ENCODE assay signal across 22 cellular contexts in the genomic region with DNA sequence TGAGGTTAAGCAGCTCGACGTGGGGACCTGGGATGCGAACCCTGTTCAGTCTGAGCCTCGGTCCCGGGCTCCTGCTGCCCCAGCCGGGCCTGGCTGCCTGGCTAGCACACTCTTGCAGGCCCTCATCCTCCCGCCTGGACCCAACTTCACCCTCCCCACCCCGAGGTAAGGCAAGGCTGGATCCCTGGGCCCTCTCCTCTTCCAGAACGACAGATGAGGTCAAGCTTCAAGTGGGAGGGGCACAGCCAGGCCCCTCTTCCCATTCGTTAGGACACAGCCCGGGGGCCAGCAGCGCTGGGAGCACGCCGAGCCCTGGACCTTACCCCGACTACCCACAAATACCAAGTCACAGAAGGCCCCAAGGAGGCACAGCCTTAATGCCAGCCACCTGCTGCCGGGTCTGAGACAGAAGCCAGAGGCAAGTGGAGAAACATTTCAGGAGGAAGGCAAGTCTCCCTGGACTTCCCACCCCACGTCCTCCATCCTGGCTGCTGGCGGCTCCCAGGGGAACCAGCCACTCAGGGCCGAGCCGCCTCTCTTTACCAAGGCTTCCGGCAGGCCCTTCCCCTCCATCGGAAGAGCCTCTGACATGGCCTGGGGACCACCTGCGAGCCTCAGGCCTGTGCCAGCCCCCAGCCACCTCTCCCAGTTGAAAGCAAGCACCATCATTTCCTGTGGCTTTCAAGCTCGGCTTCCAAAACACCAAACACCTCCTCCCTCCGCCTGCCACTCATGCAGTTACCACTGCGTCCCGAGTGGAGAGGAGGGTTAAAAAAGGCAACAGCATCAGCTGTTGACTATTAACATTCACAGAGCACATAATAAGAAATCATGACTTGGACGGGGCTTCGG. TPM values are rescaled to one million over a fixed set of nuclear protein-coding genes. Genes with fewer than 3 reads are reported as not detected.
A peak's percentile ranks its signal among the peaks of the same experiment; 100 is the strongest.
DNase-seq lines count a peak whose midpoint lies in the region; ATAC-seq and TF ChIP-seq lines count a peak whose summit lies in the region.
"Had no signal": no experiment of that assay in that cellular context is flagged by ENCODE, and none has a peak within 500 bp of the region (broad histone marks: within the 10 kb centered on the region; RNA-seq: fewer than 3 reads in every experiment).

No MANE protein-coding gene starts in this region.

- H3K27ac Mint-ChIP-seq in activated CD4-positive, alpha-beta T cell treated with anti-CD3 and anti-CD28 coated beads, Interleukin-2, amount 10 ng/mL, durations not matched to agents 7 days and 5 days: peak overlapping the region; percentile 36
- H3K27ac Mint-ChIP-seq: activated T-helper 1 cell treated with anti-CD3 and anti-CD28 coated beads, Interleukin-12 subunit alpha, Interleukin-12 subunit beta, Interleukin-2, Interleukin-4 antibody, amounts not matched to agents 30 ng/mL and 10 ng/mL and 1 ng/mL, durations not matched to agents 14 hours and 24 hours and 36 hours had no signal

- H3K27me3 ChIP-seq in left lung: no peaks in the 10 kb centered on the region
- H3K27me3 ChIP-seq: testis had no signal

- POLR2A ChIA-PET in activated CD4-positive, alpha-beta T cell treated with anti-CD3 and anti-CD28 coated beads, Interleukin-2, amount 10 ng/mL, durations not matched to agents 7 days and 5 days (lab: Charles Lee): no interaction called here

- H3K36me3 Mint-ChIP-seq in activated CD4-positive, alpha-beta T cell treated with anti-CD3 and anti-CD28 coated beads, Interleukin-2, amount 10 ng/mL, durations not matched to agents 7 days and 5 days (ENCODE audit: low read depth): no peaks in the 10 kb centered on the region

- no peak overlapping the region for H3K4me3 ChIP-seq in Jurkat, Clone E6-1 (ENCODE audit: low read length)
- H3K4me3 ChIP-seq in left lung: no peak overlapping the region
- H3K4me3 ChIP-seq: K562, smooth muscle cell, testis had no signal

- H3K27me3 Mint-ChIP-seq in activated CD4-positive, alpha-beta T cell treated with anti-CD3 and anti-CD28 coated beads, Interleukin-2, amount 10 ng/mL, durations not matched to agents 7 days and 5 days: no peaks in the 10 kb centered on the region

- peaks cover 7% of the 10 kb centered on the region for H3K4me1 Mint-ChIP-seq in activated CD4-positive, alpha-beta T cell treated with anti-CD3 and anti-CD28 coated beads, Interleukin-2, amount 10 ng/mL, durations not matched to agents 7 days and 5 days

- H3K36me3 ChIP-seq in left lung: no peaks in the 10 kb centered on the region

- intact Hi-C loops in left lung (cut with DNase I): no loop called here
- intact Hi-C loops in posterior vena cava (cut with DNase I): no loop called here

- H3K9me3 ChIP-seq in left lung: no peaks in the 10 kb centered on the region
- H3K9me3 ChIP-seq: testis had no signal

- CTCF ChIA-PET in activated CD4-positive, alpha-beta T cell treated with anti-CD3 and anti-CD28 coated beads, Interleukin-2, amount 10 ng/mL, durations not matched to agents 7 days and 5 days (lab: Charles Lee): interaction anchor here (1.0 to 1.7 kb wide), 2 partner anchors 10 to 41 kb away, joined by 3 to 4 read pairs; no protein-coding TSS in a partner anchor

- H3K27ac ChIP-seq in left lung: no peak overlapping the region
- H3K27ac ChIP-seq: 22Rv1, HL-60, parathyroid adenoma, testis had no signal

- DNase-seq in activated CD4-positive, alpha-beta T cell treated with anti-CD3 and anti-CD28 coated beads, Interleukin-2, amount 10 ng/mL, durations not matched to agents 7 days and 5 days: peak; percentile 10
- DNase-seq in activated CD4-positive, alpha-beta T cell treated with anti-CD3 and anti-CD28 coated beads for 4 hours: no peak
- DNase-seq in Jurkat, Clone E6-1 (ENCODE audit: low read depth, low spot score): peak; percentile 31
- DNase-seq in left lung (peak; percentile 12 to 64), posterior vena cava (ENCODE audit: low spot score) (peak; percentile 77), putamen (ENCODE audit: low spot score) (no peak), SW480 (ENCODE audit: low spot score) (no peak)
- DNase-seq: Calu3, kidney glomerular epithelial cell, MV-4-11, NCI-H2029, NCI-H510A, RPMI8226, testis had no signal

- H3K4me3 Mint-ChIP-seq in activated CD4-positive, alpha-beta T cell treated with anti-CD3 and anti-CD28 coated beads, Interleukin-2, amount 10 ng/mL, durations not matched to agents 7 days and 5 days: no peak overlapping the region
- H3K4me3 Mint-ChIP-seq: activated T-helper 1 cell treated with anti-CD3 and anti-CD28 coated beads, Interleukin-12 subunit alpha, Interleukin-12 subunit beta, Interleukin-2, Interleukin-4 antibody, amounts not matched to agents 30 ng/mL and 10 ng/mL and 1 ng/mL, durations not matched to agents 14 hours and 24 hours and 36 hours had no signal

- no peak for ATAC-seq in left lung
- no peak for ATAC-seq in GM21528 (IDR thresholded peaks at IDR 0.05; ENCODE audit: low FRiP score, unreplicated experiment)
- ATAC-seq: HCT116, K562 had no signal

- no peaks in the 10 kb centered on the region for H3K4me1 ChIP-seq in left lung
- H3K4me1 ChIP-seq: parathyroid adenoma, testis had no signal

- TF ChIP-seq CTCF in left lung (IDR thresholded peaks at IDR 0.05): no peak

- no peaks in the 10 kb centered on the region for H3K9me3 Mint-ChIP-seq in activated CD4-positive, alpha-beta T cell treated with anti-CD3 and anti-CD28 coated beads, Interleukin-2, amount 10 ng/mL, durations not matched to agents 7 days and 5 days
- H3K9me3 Mint-ChIP-seq: activated T-helper 1 cell treated with anti-CD3 and anti-CD28 coated beads, Interleukin-12 subunit alpha, Interleukin-12 subunit beta, Interleukin-2, Interleukin-4 antibody, amounts not matched to agents 30 ng/mL and 10 ng/mL and 1 ng/mL, durations not matched to agents 14 hours and 24 hours and 36 hours had no signal

RNA-seq across cellular contexts. Expression of gene RPH3AL, which starts 59.9 kb away (rescaled TPM):
- total RNA-seq in activated CD4-positive, alpha-beta T cell treated with anti-CD3 and anti-CD28 coated beads, Interleukin-2, amount 10 ng/mL, durations not matched to agents 7 days and 5 days: 1 to 10 TPM; 3.2 to 4.6 TPM
- 6.2 TPM for polyA plus RNA-seq in Jurkat, Clone E6-1 (2012; ENCODE audit: insufficient read depth, insufficient read length)
- 10 to 100 TPM; 44.7 to 57.1 TPM for total RNA-seq in left lung
- 10 to 100 TPM in 1 of 2 donors, 1 to 10 TPM in 1; 9.7 to 11.2 TPM for total RNA-seq in posterior vena cava

Comparison
In these comparisons a context has a peak if more than half of its experiments do, and no peak if none do; other contexts are left out.
1. DNase-seq: peak in activated CD4-positive, alpha-beta T cell treated with anti-CD3 and anti-CD28 coated beads, Interleukin-2, amount 10 ng/mL, durations not matched to agents 7 days and 5 days (single experiment), Jurkat, Clone E6-1 (single experiment), left lung (2 of 2) and posterior vena cava (single experiment); none in activated CD4-positive, alpha-beta T cell treated with anti-CD3 and anti-CD28 coated beads for 4 hours (0 of 2), putamen (single experiment) and SW480 (single experiment).